ENCODE assay signal across 16 cellular contexts in the genomic region with DNA sequence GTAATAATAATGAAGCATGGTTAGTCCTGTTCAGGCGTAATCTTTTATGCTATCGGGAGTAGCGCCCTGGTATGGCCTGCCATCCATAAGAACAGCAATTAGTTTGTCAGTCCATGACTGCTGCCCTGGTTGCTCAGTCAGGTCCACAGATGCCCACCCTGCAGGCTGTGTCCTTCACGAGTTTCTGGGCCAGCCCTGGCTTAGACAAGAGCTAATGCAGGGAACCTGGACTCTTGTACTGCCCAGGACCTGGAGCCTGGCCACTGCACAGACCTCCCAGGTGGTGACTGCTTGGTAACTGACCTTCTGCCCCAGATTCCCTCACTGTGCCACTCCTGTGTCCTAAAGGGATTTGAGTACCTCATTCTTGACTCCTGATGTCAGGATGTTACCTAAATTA.
DNase-seq lines count a peak whose midpoint lies in the region; FAIRE-seq and TF ChIP-seq lines count a peak whose summit lies in the region.
"Had no signal": no experiment of that assay in that cellular context is flagged by ENCODE, and none has a peak within 500 bp of the region (broad histone marks: within the 10 kb centered on the region; RNA-seq: fewer than 3 reads in every experiment).

No MANE protein-coding gene starts in this region.

- H3K79me1 ChIP-seq in H1 (ENCODE audit: low read depth, low read length) = no peaks in the 10 kb centered on the region
- no peaks in the 10 kb centered on the region for H3K79me1 ChIP-seq in neuronal stem cell (ENCODE audit: low read depth, low read length)

- H3K4me2 ChIP-seq in H1 (ENCODE audit: insufficient read depth in 1 of 2, low read depth in 2 of 2, low read length in 2 of 2) = no peak overlapping the region; a peak in 1 of 4 replicates
- H3K4me2 ChIP-seq in neuronal stem cell (ENCODE audit: insufficient read depth, low read length, poor library complexity, severe bottlenecking) = no peak overlapping the region
- H3K4me2 ChIP-seq: BLaER1 had no signal

- H3K4ac ChIP-seq in H1 (replicated peaks; ENCODE audit: insufficient read length, low read depth, low read length) (no peak overlapping the region), neuronal stem cell (ENCODE audit: low read length) (no peak overlapping the region)

- H3K4me3 ChIP-seq in HUES48 (ENCODE audit: low read depth, low read length) (no peak overlapping the region), H1 (ENCODE audit: extremely low read depth in 1 of 4, insufficient read depth in 2 of 4, low read depth in 3 of 4, low read length in 4 of 4) (no peak overlapping the region), neuronal stem cell (ENCODE audit: low read length in 2 of 2) (no peak overlapping the region)
- H3K4me3 ChIP-seq: BLaER1, HAP-1 had no signal

- no peak for DNase-seq in H1 (ENCODE audit: low read depth in 1 of 2, low spot score in 2 of 2)
- no peak for DNase-seq in neuronal stem cell (ENCODE audit: low spot score)
- no peak for DNase-seq in GM10266 (ENCODE audit: extremely low spot score)
- DNase-seq in activated naive CD4-positive, alpha-beta T cell (lab: John Stamatoyannopoulos, UW) = no peak
- no peak for DNase-seq in GOT3 (lab: John Stamatoyannopoulos, UW)
- DNase-seq: CD4-positive, alpha-beta T cell; CD8-positive, alpha-beta memory T cell; DMS 273 treated with DMSO at 0.1 percent for 48 hours; DMS53; DMS79 treated with DMSO at 0.1 percent for 48 hours; GF-D8 had no signal

- POLR2A ChIA-PET in H1 (lab: Charles Lee; ENCODE audit: partially characterized antibody) = no interaction called here

- TF ChIP-seq EP300 in H1 (IDR thresholded peaks at IDR 0.05; ENCODE audit: borderline replicate concordance in 1 of 2, low read depth in 2 of 2, low read length in 2 of 2) = no peak

- H2BK20ac ChIP-seq in H1 (ENCODE audit: low read length) = no peak overlapping the region

- no peak for TF ChIP-seq RAD21 in H1 (IDR thresholded peaks at IDR 0.05 in 1 of 2, conservative IDR thresholded peaks at IDR 0.05 in 1 of 2; ENCODE audit: low read depth in 2 of 2, low read length in 2 of 2)

- no peaks in the 10 kb centered on the region for H3K36me3 ChIP-seq in HUES48 (ENCODE audit: control insufficient read depth, insufficient read depth, low read length)
- H3K36me3 ChIP-seq in H1 (ENCODE audit: control insufficient read depth in 2 of 4, insufficient read depth in 4 of 4, low read length in 3 of 4) = no peaks in the 10 kb centered on the region
- no peaks in the 10 kb centered on the region for H3K36me3 ChIP-seq in neuronal stem cell (replicated peaks in 1 of 2; ENCODE audit: control insufficient read depth in 2 of 2, insufficient read depth in 2 of 2, low read length in 2 of 2)
- H3K36me3 ChIP-seq: BLaER1, HAP-1 had no signal

- H2BK120ac ChIP-seq in H1 (replicated peaks; ENCODE audit: low read depth, low read length) (no peak overlapping the region), neuronal stem cell (ENCODE audit: low read depth, low read length) (no peak overlapping the region)

- H3K23ac ChIP-seq in H1 (ENCODE audit: insufficient read length) (no peak overlapping the region), neuronal stem cell (ENCODE audit: low read depth, low read length, poor library complexity) (no peak overlapping the region)

- no peak overlapping the region for H3K56ac ChIP-seq in H1 (replicated peaks; ENCODE audit: insufficient read length, low read depth, low read length)

- TF ChIP-seq CTCF in H1 (IDR thresholded peaks at IDR 0.05; ENCODE audit: control extremely low read depth in 1 of 3, insufficient read depth in 1 of 3, low read depth in 1 of 3, low read length in 3 of 3) (no peak), GM10266 (IDR thresholded peaks at IDR 0.05; ENCODE audit: control insufficient read depth, insufficient read depth, low read depth, missing control alignments) (no peak)

- H3K9me3 ChIP-seq in HUES48 (ENCODE audit: control insufficient read depth, insufficient read depth, low read length) (no peaks in the 10 kb centered on the region), H1 (ENCODE audit: insufficient read depth in 2 of 2, low read depth in 1 of 2, low read length in 1 of 2) (no peaks in the 10 kb centered on the region), neuronal stem cell (replicated peaks in 1 of 2; ENCODE audit: control insufficient read depth in 2 of 2, insufficient read depth in 1 of 2, low read depth in 1 of 2, low read length in 2 of 2) (no peaks in the 10 kb centered on the region)
- H3K9me3 ChIP-seq: BLaER1, HAP-1 had no signal

- H2BK12ac ChIP-seq in H1 (ENCODE audit: low read depth, low read length) = no peak overlapping the region
- no peak overlapping the region for H2BK12ac ChIP-seq in neuronal stem cell (ENCODE audit: low read length)

- H4K8ac ChIP-seq in H1 (ENCODE audit: extremely low read depth, insufficient read depth, low read length) = no peak overlapping the region
- H4K8ac ChIP-seq in neuronal stem cell (ENCODE audit: low read depth, low read length) = no peak overlapping the region

- H3K4me1 ChIP-seq in HUES48 (ENCODE audit: control insufficient read depth, insufficient read depth, low read length) (peaks cover 14% of the 10 kb centered on the region), H1 (replicated peaks in 1 of 4; ENCODE audit: control insufficient read depth in 3 of 4, insufficient read depth in 4 of 4, low read length in 3 of 4) (peaks cover 0 to 7% (median 4%) of the 10 kb centered on the region in 4 experiments; a peak in 5 of 7 replicates), neuronal stem cell (ENCODE audit: control insufficient read depth in 2 of 2, insufficient read depth in 1 of 2, low read depth in 1 of 2, low read length in 2 of 2) (peaks cover 0 to 6% of the 10 kb centered on the region in 2 donors)
- H3K4me1 ChIP-seq: HAP-1 had no signal

- H4K91ac ChIP-seq in H1 (replicated peaks; ENCODE audit: insufficient read length, low read length) (no peak overlapping the region), neuronal stem cell (ENCODE audit: low read depth, low read length, poor library complexity) (no peak overlapping the region)

- H4K5ac ChIP-seq in H1 (ENCODE audit: insufficient read length, low read depth, low read length) = no peak overlapping the region

- peak overlapping the region; percentile 55 for H3K27ac ChIP-seq in HUES48 (ENCODE audit: low read depth, low read length)
- no peak overlapping the region for H3K27ac ChIP-seq in H1 (ENCODE audit: low read depth, low read length)
- H3K27ac ChIP-seq in neuronal stem cell (replicated peaks; ENCODE audit: low read length) = no peak overlapping the region
- H3K27ac ChIP-seq: BLaER1 had no signal

- H3K14ac ChIP-seq in H1 (ENCODE audit: insufficient read length) (no peak overlapping the region), neuronal stem cell (ENCODE audit: low read length) (no peak overlapping the region)

- no peak for TF ChIP-seq POLR2A in H1 (IDR thresholded peaks at IDR 0.05; ENCODE audit: control extremely low read depth in 1 of 2, low read depth in 2 of 2, low read length in 2 of 2)

- no peak for FAIRE-seq in H1 (lab: Jason Lieb, UNC)
- FAIRE-seq: D721Med, GM12892 had no signal

- 0 out of 2 replicates have a peak overlapping the region, but pooled peaks have one; percentile 16 for H2AFZ ChIP-seq in H1 (ENCODE audit: low read length)
- no peak overlapping the region for H2AFZ ChIP-seq in neuronal stem cell (ENCODE audit: low read length)

- H2BK15ac ChIP-seq in H1 (ENCODE audit: low read length) (0 out of 2 replicates have a peak overlapping the region, but pooled peaks have one; percentile 46), neuronal stem cell (ENCODE audit: low read length) (no peak overlapping the region)

- H3K18ac ChIP-seq in H1 (ENCODE audit: extremely low read depth, low read length) (no peak overlapping the region; the same call in 1 of the 2 replicates), neuronal stem cell (ENCODE audit: low read length) (peak overlapping the region; percentile 9)

- no peaks in the 10 kb centered on the region for H3K79me2 ChIP-seq in H1 (ENCODE audit: control insufficient read depth in 1 of 2, insufficient read depth in 2 of 2, low read length in 2 of 2)

- WGBS in H1 (ENCODE audit: extremely low coverage in 1 of 2, insufficient coverage in 1 of 2, insufficient read length in 1 of 2, insufficient replicate concordance in 2 of 2, low coverage in 1 of 2, low lambda C conversion rate in 2 of 2, missing lambda C conversion rate in 1 of 2), 2 experiments = 92% methylated on average over 4 of the region's 4 CpGs; no CpG with 5 or more reads in 1 of the 2 experiments
- WGBS in neuronal stem cell (ENCODE audit: extremely low coverage in 2 of 2, insufficient read length in 2 of 2, insufficient replicate concordance in 1 of 2), 2 donors = no CpG with 5 or more reads among the region's 4 CpGs

- no peak overlapping the region for H2AK5ac ChIP-seq in H1 (ENCODE audit: low read depth, low read length)
- H2AK5ac ChIP-seq in neuronal stem cell (ENCODE audit: low read depth, low read length) = no peak overlapping the region

- no peaks in the 10 kb centered on the region for H3K23me2 ChIP-seq in H1 (ENCODE audit: low read depth, low read length)

- H3K27me3 ChIP-seq in HUES48 (ENCODE audit: control insufficient read depth, insufficient read depth, low read length) (no peaks in the 10 kb centered on the region), H1 (replicated peaks in 1 of 4; ENCODE audit: control insufficient read depth in 3 of 4, extremely low read depth in 1 of 4, insufficient read depth in 3 of 4, low read length in 3 of 4) (no peaks in the 10 kb centered on the region), neuronal stem cell (ENCODE audit: control insufficient read depth in 3 of 3, insufficient read depth in 3 of 3, low read depth in 1 of 3, low read length in 3 of 3) (no peaks in the 10 kb centered on the region)
- H3K27me3 ChIP-seq: BLaER1 had no signal

- CTCF ChIA-PET in H1 (lab: Charles Lee; ENCODE audit: partially characterized antibody) = no interaction called here

- H3K9ac ChIP-seq in HUES48 (ENCODE audit: low read depth, low read length) (no peak overlapping the region), H1 (replicated peaks in 1 of 4; ENCODE audit: extremely low read depth in 1 of 4, low read depth in 3 of 4, low read length in 3 of 4) (no peak overlapping the region), neuronal stem cell (ENCODE audit: low read depth, low read length, poor library complexity) (no peak overlapping the region)
- H3K9ac ChIP-seq: BLaER1 had no signal

- H2BK5ac ChIP-seq in H1 (ENCODE audit: low read depth, low read length) (no peak overlapping the region), neuronal stem cell (ENCODE audit: low read length) (no peak overlapping the region)

- H4K20me1 ChIP-seq in H1 (replicated peaks in 1 of 2; ENCODE audit: control insufficient read depth in 1 of 2, insufficient read depth in 2 of 2, low read length in 2 of 2) = no peaks in the 10 kb centered on the region
- H4K20me1 ChIP-seq: BLaER1 had no signal

TF ChIP-seq in H1, 55 proteins besides CTCF, POLR2A, EP300 and RAD21 (continues in another document):
- TF ChIP-seq BCL11A (IDR thresholded peaks at IDR 0.05; ENCODE audit: low read depth in 2 of 2, low read length in 2 of 2) (no peak), EGR1 (IDR thresholded peaks at IDR 0.05; ENCODE audit: borderline replicate concordance, low read depth, low read length) (no peak), CHD2 (IDR thresholded peaks at IDR 0.05; ENCODE audit: low read length) (no peak), RBBP5 (IDR thresholded peaks at IDR 0.05; ENCODE audit: borderline replicate concordance, low read depth, low read length) (no peak), SP4 (IDR thresholded peaks at IDR 0.05; ENCODE audit: low read length) (no peak), SRF (IDR thresholded peaks at IDR 0.05; ENCODE audit: low read depth, low read length) (no peak)
